ENCODE assay signal across 16 cellular contexts in the genomic region with DNA sequence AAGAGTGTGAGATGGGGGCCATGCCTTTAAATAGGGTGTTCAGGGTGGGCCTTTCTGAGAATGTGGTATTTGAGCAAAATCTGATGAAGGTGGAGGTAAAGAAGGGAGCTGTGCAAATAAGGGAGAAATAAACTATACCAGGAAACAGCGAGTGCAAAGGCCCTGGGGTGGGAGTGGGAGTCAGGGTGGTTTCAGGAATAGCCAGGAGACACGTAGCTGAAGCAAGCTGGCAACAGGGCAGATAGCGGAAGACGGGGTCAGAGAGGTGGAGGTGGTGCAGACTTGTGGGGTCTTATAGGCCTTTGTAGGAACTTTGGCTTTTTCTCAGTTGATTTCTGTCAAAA. TPM values are rescaled to one million over a fixed set of nuclear protein-coding genes. Genes with fewer than 3 reads are reported as not detected.
DNase-seq lines count a peak whose midpoint lies in the region; ATAC-seq and TF ChIP-seq lines count a peak whose summit lies in the region.
"Had no signal": no experiment of that assay in that cellular context is flagged by ENCODE, and none has a peak within 500 bp of the region (broad histone marks: within the 10 kb centered on the region; RNA-seq: fewer than 3 reads in every experiment).

No MANE protein-coding gene starts in this region.

- no peaks in the 10 kb centered on the region for H3K36me3 Mint-ChIP-seq in activated naive CD8-positive, alpha-beta T cell treated with anti-CD3 and anti-CD28 coated beads, Interleukin-2, amount 10 ng/mL, durations not matched to agents 7 days and 5 days
- no peaks in the 10 kb centered on the region for H3K36me3 Mint-ChIP-seq in activated naive CD8-positive, alpha-beta T cell treated with anti-CD3 and anti-CD28 coated beads for 36 hours
- no peaks in the 10 kb centered on the region for H3K36me3 Mint-ChIP-seq in type B pancreatic cell
- H3K36me3 Mint-ChIP-seq: CD4-positive, CD25-positive, alpha-beta regulatory T cell had no signal

- no peak for DNase-seq in activated naive CD8-positive, alpha-beta T cell treated with anti-CD3 and anti-CD28 coated beads, Interleukin-2, amount 10 ng/mL, durations not matched to agents 7 days and 5 days
- no peak for DNase-seq in activated naive CD8-positive, alpha-beta T cell treated with anti-CD3 and anti-CD28 coated beads for 36 hours
- DNase-seq in RWPE2 (ENCODE audit: low spot score) (no peak), foreskin keratinocyte (no peak), type B pancreatic cell (ENCODE audit: extremely low spot score, unreplicated experiment) (no peak), NCI-H187 (lab: John Stamatoyannopoulos, UW) (no peak), sigmoid colon (no peak), DMS53 (lab: John Stamatoyannopoulos, UW) (no peak)
- DNase-seq: CD4-positive, CD25-positive, alpha-beta regulatory T cell; GF-D8; KBM-7; NCI-H1048; NCI-H146; NCI-H345; SHP77 had no signal

- H3K27me3 ChIP-seq in RWPE2 (ENCODE audit: insufficient read depth, poor library complexity, severe bottlenecking), result no peaks in the 10 kb centered on the region
- no peaks in the 10 kb centered on the region for H3K27me3 ChIP-seq in foreskin keratinocyte
- no peaks in the 10 kb centered on the region for H3K27me3 ChIP-seq in sigmoid colon

- no peak for TF ChIP-seq POLR2A in sigmoid colon (IDR thresholded peaks at IDR 0.05)

- H3K4me1 ChIP-seq in RWPE2 (ENCODE audit: insufficient read depth, poor library complexity, severe bottlenecking) (peaks cover 52% of the 10 kb centered on the region), foreskin keratinocyte (peaks cover 39% of the 10 kb centered on the region), sigmoid colon (peaks cover 0 to 16% (median 14%) of the 10 kb centered on the region in 4 donors)

- TF ChIP-seq CTCF in RWPE2 (IDR thresholded peaks at IDR 0.05; ENCODE audit: poor library complexity, severe bottlenecking), result no peak
- no peak for TF ChIP-seq CTCF in foreskin keratinocyte (conservative IDR thresholded peaks at IDR 0.05)
- TF ChIP-seq CTCF in type B pancreatic cell (conservative IDR thresholded peaks at IDR 0.05), result no peak
- TF ChIP-seq CTCF in sigmoid colon (IDR thresholded peaks at IDR 0.05), result no peak

- peaks cover 23% of the 10 kb centered on the region for H3K4me1 Mint-ChIP-seq in activated naive CD8-positive, alpha-beta T cell treated with anti-CD3 and anti-CD28 coated beads, Interleukin-2, amount 10 ng/mL, durations not matched to agents 7 days and 5 days
- H3K4me1 Mint-ChIP-seq in activated naive CD8-positive, alpha-beta T cell treated with anti-CD3 and anti-CD28 coated beads for 36 hours, result peaks cover 3% of the 10 kb centered on the region
- H3K4me1 Mint-ChIP-seq in type B pancreatic cell (ENCODE audit: unreplicated experiment), result peaks cover 37% of the 10 kb centered on the region

- TF ChIP-seq EP300 in sigmoid colon (IDR thresholded peaks at IDR 0.05), result no peak

- no peaks in the 10 kb centered on the region for H3K27me3 Mint-ChIP-seq in activated naive CD8-positive, alpha-beta T cell treated with anti-CD3 and anti-CD28 coated beads, Interleukin-2, amount 10 ng/mL, durations not matched to agents 7 days and 5 days
- no peaks in the 10 kb centered on the region for H3K27me3 Mint-ChIP-seq in activated naive CD8-positive, alpha-beta T cell treated with anti-CD3 and anti-CD28 coated beads for 36 hours
- H3K27me3 Mint-ChIP-seq in type B pancreatic cell, result no peaks in the 10 kb centered on the region
- H3K27me3 Mint-ChIP-seq: CD4-positive, CD25-positive, alpha-beta regulatory T cell had no signal

- H3K27ac ChIP-seq in RWPE2 (ENCODE audit: poor library complexity, severe bottlenecking) (peak overlapping the region; percentile 97), foreskin keratinocyte (peak overlapping the region; percentile 99), sigmoid colon (no peak overlapping the region)

- peak overlapping the region; percentile 5 for H3K27ac Mint-ChIP-seq in activated naive CD8-positive, alpha-beta T cell treated with anti-CD3 and anti-CD28 coated beads, Interleukin-2, amount 10 ng/mL, durations not matched to agents 7 days and 5 days
- no peak overlapping the region for H3K27ac Mint-ChIP-seq in activated naive CD8-positive, alpha-beta T cell treated with anti-CD3 and anti-CD28 coated beads for 36 hours
- H3K27ac Mint-ChIP-seq in type B pancreatic cell, result peak overlapping the region; percentile 88

- H3K9me3 ChIP-seq in RWPE2 (ENCODE audit: severe bottlenecking) (no peaks in the 10 kb centered on the region), sigmoid colon (no peaks in the 10 kb centered on the region)

- H3K9me3 Mint-ChIP-seq in activated naive CD8-positive, alpha-beta T cell treated with anti-CD3 and anti-CD28 coated beads, Interleukin-2, amount 10 ng/mL, durations not matched to agents 7 days and 5 days, result no peaks in the 10 kb centered on the region
- H3K9me3 Mint-ChIP-seq in activated naive CD8-positive, alpha-beta T cell treated with anti-CD3 and anti-CD28 coated beads for 36 hours, result no peaks in the 10 kb centered on the region
- no peaks in the 10 kb centered on the region for H3K9me3 Mint-ChIP-seq in type B pancreatic cell
- H3K9me3 Mint-ChIP-seq: CD4-positive, CD25-positive, alpha-beta regulatory T cell had no signal

- H3K4me3 ChIP-seq in RWPE2 (ENCODE audit: severe bottlenecking) (no peak overlapping the region), sigmoid colon (no peak overlapping the region)

- intact Hi-C loops in sigmoid colon (cut with DNase I), result no loop called here

- no peaks in the 10 kb centered on the region for H3K36me3 ChIP-seq in RWPE2 (ENCODE audit: low read depth)
- no peaks in the 10 kb centered on the region for H3K36me3 ChIP-seq in sigmoid colon

- WGBS in sigmoid colon, 2 donors, result 93 to 95% methylated on average over 4 of the region's 4 CpGs

- no peak for ATAC-seq in activated naive CD8-positive, alpha-beta T cell treated with anti-CD3 and anti-CD28 coated beads, Interleukin-2, amount 10 ng/mL, durations not matched to agents 7 days and 5 days (ENCODE audit: low read depth)
- no peak for ATAC-seq in RWPE2 (ENCODE audit: low read depth)
- no peak for ATAC-seq in foreskin keratinocyte

- POLR2A ChIA-PET in activated naive CD8-positive, alpha-beta T cell treated with anti-CD3 and anti-CD28 coated beads, Interleukin-2, amount 10 ng/mL, durations not matched to agents 7 days and 5 days (lab: Charles Lee), result interaction anchor here (0.6 to 2.2 kb wide), 4 partner anchors 9 to 119 kb away, joined by 3 to 9 read pairs (median 4); no protein-coding TSS in a partner anchor

- H3K4me3 Mint-ChIP-seq in activated naive CD8-positive, alpha-beta T cell treated with anti-CD3 and anti-CD28 coated beads, Interleukin-2, amount 10 ng/mL, durations not matched to agents 7 days and 5 days, result no peak overlapping the region
- no peak overlapping the region for H3K4me3 Mint-ChIP-seq in activated naive CD8-positive, alpha-beta T cell treated with anti-CD3 and anti-CD28 coated beads for 36 hours
- no peak overlapping the region for H3K4me3 Mint-ChIP-seq in type B pancreatic cell
- H3K4me3 Mint-ChIP-seq: CD4-positive, CD25-positive, alpha-beta regulatory T cell had no signal

RNA-seq across cellular contexts. Expression of gene FGD2, which starts 51.6 kb away (rescaled TPM):
- 10 to 100 TPM in 1 of 2 experiments, 1 to 10 TPM in 1; 9.8 to 12.4 TPM for total RNA-seq in activated naive CD8-positive, alpha-beta T cell treated with anti-CD3 and anti-CD28 coated beads, Interleukin-2, amount 10 ng/mL, durations not matched to agents 7 days and 5 days
- total RNA-seq in activated naive CD8-positive, alpha-beta T cell treated with anti-CD3 and anti-CD28 coated beads for 36 hours, result 1 to 10 TPM; 1.7 to 1.8 TPM
- 0.07 and 0.14 TPM in 2 replicates for total RNA-seq in foreskin keratinocyte
- 0.04 TPM in 1 of 2 replicates, not detected in the other for polyA plus RNA-seq in foreskin keratinocyte
- 0.10 TPM in 1 of 2 replicates, not detected in the other for total RNA-seq in type B pancreatic cell (ENCODE audit: low replicate concordance)
- total RNA-seq in sigmoid colon, result 10 to 100 TPM; 17.1 to 39.3 (median 21.9) TPM
- 10 to 100 TPM in 1 of 3 donors, 1 to 10 TPM in 2; 3.7 to 40.8 (median 9.0) TPM for polyA plus RNA-seq in sigmoid colon
- total RNA-seq: A673 had no signal

Comparison
In these comparisons a context has a peak if more than half of its experiments do, and no peak if none do; other contexts are left out.
1. H3K27ac ChIP-seq: peak in RWPE2 (single experiment) and foreskin keratinocyte (single experiment); none in sigmoid colon (0 of 4).